ENCODE assay signal across 6 cellular contexts in the genomic region with DNA sequence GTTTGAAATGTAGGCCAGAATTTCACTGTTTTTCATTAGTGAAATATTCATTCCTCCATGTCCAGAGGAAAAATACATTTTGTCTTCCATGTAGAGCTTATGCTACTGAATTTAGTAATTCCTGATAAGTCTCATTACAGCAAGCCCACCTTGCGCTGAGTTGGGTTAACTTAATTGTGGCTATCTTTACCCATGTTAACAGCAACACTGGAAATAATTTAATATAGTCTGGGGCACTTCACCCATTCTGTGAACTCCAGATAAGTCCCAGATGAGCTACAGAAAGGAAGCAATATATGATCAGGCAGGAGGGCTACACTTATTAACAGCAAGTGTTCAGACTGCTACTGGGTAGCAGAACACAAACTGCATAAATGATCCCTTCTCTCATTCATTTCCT.
"Had no signal": no experiment of that assay in that cellular context is flagged by ENCODE, and none has a peak within 500 bp of the region (broad histone marks: within the 10 kb centered on the region; RNA-seq: fewer than 3 reads in every experiment).

No MANE protein-coding gene starts in this region.

- ATAC-seq: HepG2, K562 had no signal

- H3K4me3 ChIP-seq: K562 had no signal

- DNase-seq: IMR-90, KBM-7, KG1 had no signal

- H3K27ac ChIP-seq: HL-60 had no signal
